20 cellular contexts compared by ENCODE assay signal in the genomic region with DNA sequence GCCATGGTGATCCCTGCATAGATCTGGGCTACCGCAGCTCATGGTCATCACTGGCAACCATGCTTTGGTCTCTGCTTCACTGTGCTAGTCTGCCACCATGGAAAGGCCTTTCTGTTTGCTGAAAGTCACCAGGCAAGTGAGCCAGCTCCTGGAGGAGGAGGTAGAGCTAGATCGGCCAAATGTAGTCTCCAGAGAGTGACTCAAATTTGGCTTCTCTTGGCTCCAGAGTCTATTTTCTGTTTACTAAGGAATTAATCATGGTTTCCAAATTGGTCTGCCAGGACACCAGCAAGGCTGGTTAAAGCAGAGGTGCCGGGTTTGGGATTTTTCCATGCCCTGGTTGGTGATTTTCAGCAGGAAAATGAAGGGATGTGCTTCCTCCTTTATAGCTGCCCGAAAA.
"Had no signal": no experiment of that assay in that cellular context is flagged by ENCODE, and none has a peak within 500 bp of the region (broad histone marks: within the 10 kb centered on the region; RNA-seq: fewer than 3 reads in every experiment).

No MANE protein-coding gene starts in this region.

- H3K4me3 ChIP-seq: gastrocnemius medialis, heart right ventricle, left lung, sigmoid colon, suprapubic skin had no signal

- ATAC-seq: activated CD8-positive, alpha-beta T cell treated with anti-CD3 and anti-CD28 coated beads, Interleukin-2, amount 10 ng/mL, durations not matched to agents 7 days and 5 days; activated T-helper 17 cell treated with anti-CD3 and anti-CD28 coated beads, Interleukin-2, amount 50 U/mL, for 72 hours; effector memory CD8-positive, alpha-beta T cell; gastrocnemius medialis; heart right ventricle; left lung had no signal

- H3K27ac ChIP-seq: gastrocnemius medialis, heart right ventricle, left lung, sigmoid colon, suprapubic skin, WERI-Rb-1 had no signal

- H3K27me3 Mint-ChIP-seq: activated T-helper 17 cell treated with anti-CD3 and anti-CD28 coated beads, Interleukin-2, amount 50 U/mL, for 72 hours; effector memory CD8-positive, alpha-beta T cell; type B pancreatic cell had no signal

- H3K27ac Mint-ChIP-seq: activated CD8-positive, alpha-beta T cell treated with anti-CD3 and anti-CD28 coated beads, Interleukin-2, amount 10 ng/mL, durations not matched to agents 7 days and 5 days; activated naive CD4-positive, alpha-beta T cell treated with anti-CD3 and anti-CD28 coated beads for 36 hours; effector memory CD8-positive, alpha-beta T cell; type B pancreatic cell had no signal

- DNase-seq: activated CD4-positive, alpha-beta T cell treated with anti-CD3 and anti-CD28 coated beads for 4 hours; activated CD8-positive, alpha-beta T cell treated with anti-CD3 and anti-CD28 coated beads, Interleukin-2, amount 10 ng/mL, durations not matched to agents 7 days and 5 days; activated naive CD4-positive, alpha-beta T cell treated with anti-CD3 and anti-CD28 coated beads for 36 hours; cortex of kidney; effector memory CD8-positive, alpha-beta T cell; erythroblast; gastrocnemius medialis; heart right ventricle; left lung; mesenchymal stem cell; nephron progenitor cell; sigmoid colon; stimulated activated CD4-positive, alpha-beta T cell treated with anti-CD3 and anti-CD28 coated beads, Interleukin-12 subunit alpha, Interleukin-12 subunit beta, amount 100 ng/mL, for 4 hours; stimulated activated CD4-positive, alpha-beta T cell treated with anti-CD3 and anti-CD28 coated beads, Interleukin-2, amount 100 ng/mL, for 48 hours; stimulated activated naive CD4-positive, alpha-beta T cell treated with Interleukin-2 at 50 U/mL for 16 hours; WERI-Rb-1 had no signal

- H3K4me1 ChIP-seq: gastrocnemius medialis, sigmoid colon had no signal

- H3K4me3 Mint-ChIP-seq: activated CD8-positive, alpha-beta T cell treated with anti-CD3 and anti-CD28 coated beads, Interleukin-2, amount 10 ng/mL, durations not matched to agents 7 days and 5 days; activated naive CD4-positive, alpha-beta T cell treated with anti-CD3 and anti-CD28 coated beads for 36 hours; activated T-helper 17 cell treated with anti-CD3 and anti-CD28 coated beads, Interleukin-2, amount 50 U/mL, for 72 hours; central memory CD8-positive, alpha-beta T cell; effector memory CD8-positive, alpha-beta T cell; nephron progenitor cell; type B pancreatic cell had no signal

- H3K9me3 Mint-ChIP-seq: activated naive CD4-positive, alpha-beta T cell treated with anti-CD3 and anti-CD28 coated beads for 36 hours; activated T-helper 17 cell treated with anti-CD3 and anti-CD28 coated beads, Interleukin-2, amount 50 U/mL, for 72 hours; central memory CD8-positive, alpha-beta T cell; effector memory CD8-positive, alpha-beta T cell; nephron progenitor cell; type B pancreatic cell had no signal

- H3K4me1 Mint-ChIP-seq: nephron progenitor cell had no signal

- H3K36me3 ChIP-seq: gastrocnemius medialis, heart right ventricle, left lung, sigmoid colon, suprapubic skin, WERI-Rb-1 had no signal

- H3K27me3 ChIP-seq: gastrocnemius medialis, heart right ventricle, left lung, sigmoid colon, suprapubic skin had no signal

- H3K9me3 ChIP-seq: gastrocnemius medialis, heart right ventricle, left lung, sigmoid colon, suprapubic skin had no signal

- H3K36me3 Mint-ChIP-seq: type B pancreatic cell had no signal
